Comparison of ENCODE assay signal across 8 cellular contexts in the genomic region with DNA sequence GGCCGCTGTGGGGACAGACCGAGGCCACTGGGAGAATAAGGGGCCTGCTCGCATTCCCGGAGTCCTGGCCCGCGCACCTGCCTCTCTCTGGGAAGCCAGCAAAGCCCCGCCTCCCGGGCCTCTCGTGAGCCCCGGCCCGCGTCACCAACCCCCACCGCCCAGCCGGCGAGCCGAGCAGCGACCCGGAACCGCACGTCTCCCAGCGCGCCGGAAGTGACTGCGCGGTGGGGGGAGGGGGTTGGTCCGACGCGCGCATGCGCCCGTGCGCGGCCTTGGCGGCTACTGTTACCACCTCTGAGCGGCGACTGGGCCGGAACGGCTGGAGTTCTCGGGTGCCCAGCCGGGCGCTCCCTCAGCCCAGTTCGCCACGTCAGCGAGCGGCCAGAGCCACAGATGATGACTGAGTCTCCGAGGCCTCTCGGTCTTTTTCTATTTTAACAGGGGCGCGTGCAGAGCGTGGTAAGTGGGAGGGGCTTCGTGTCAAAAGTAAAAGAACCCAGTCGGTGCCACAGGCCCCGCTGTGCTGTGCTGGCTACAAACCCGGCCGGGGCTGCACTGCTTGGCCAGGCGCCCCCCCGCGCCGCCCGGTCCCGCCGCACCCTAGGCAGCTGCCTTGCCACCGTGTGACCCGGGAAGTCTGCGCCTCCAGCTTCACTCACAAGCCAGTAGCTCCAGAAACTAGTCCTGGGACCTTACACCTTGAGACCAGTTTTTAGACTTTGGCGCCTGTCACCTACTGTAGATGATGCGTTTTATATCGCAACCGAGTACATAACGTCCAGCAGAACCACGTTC. TPM values are rescaled to one million over a fixed set of nuclear protein-coding genes. Genes with fewer than 3 reads are reported as not detected.
DNase-seq lines count a peak whose midpoint lies in the region; ATAC-seq and TF ChIP-seq lines count a peak whose summit lies in the region.

A gene with protein sequence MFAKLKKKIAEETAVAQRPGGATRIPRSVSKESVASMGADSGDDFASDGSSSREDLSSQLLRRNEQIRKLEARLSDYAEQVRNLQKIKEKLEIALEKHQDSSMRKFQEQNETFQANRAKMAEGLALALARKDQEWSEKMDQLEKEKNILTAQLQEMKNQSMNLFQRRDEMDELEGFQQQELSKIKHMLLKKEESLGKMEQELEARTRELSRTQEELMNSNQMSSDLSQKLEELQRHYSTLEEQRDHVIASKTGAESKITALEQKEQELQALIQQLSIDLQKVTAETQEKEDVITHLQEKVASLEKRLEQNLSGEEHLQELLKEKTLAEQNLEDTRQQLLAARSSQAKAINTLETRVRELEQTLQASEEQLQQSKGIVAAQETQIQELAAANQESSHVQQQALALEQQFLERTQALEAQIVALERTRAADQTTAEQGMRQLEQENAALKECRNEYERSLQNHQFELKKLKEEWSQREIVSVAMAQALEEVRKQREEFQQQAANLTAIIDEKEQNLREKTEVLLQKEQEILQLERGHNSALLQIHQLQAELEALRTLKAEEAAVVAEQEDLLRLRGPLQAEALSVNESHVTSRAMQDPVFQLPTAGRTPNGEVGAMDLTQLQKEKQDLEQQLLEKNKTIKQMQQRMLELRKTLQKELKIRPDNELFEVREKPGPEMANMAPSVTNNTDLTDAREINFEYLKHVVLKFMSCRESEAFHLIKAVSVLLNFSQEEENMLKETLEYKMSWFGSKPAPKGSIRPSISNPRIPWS (minus strand): TSS at position 190 of the 795 bp plus-strand sequence. CDS start 2,372 bp downstream, outside the sequence.

- TF ChIP-seq CTCF in upper lobe of left lung (IDR thresholded peaks at IDR 0.05): peak in 2 of 6 experiments; percentile 10 to 33

- H3K27me3 Mint-ChIP-seq in T-helper 1 cell treated with Interleukin-12 subunit alpha and Interleukin-12 subunit beta and Interleukin-4 antibody, amounts not matched to agents 30 μg/mL and 1 μg/mL, for 36 hours (ENCODE audit: low read depth): no peaks in the 10 kb centered on the region

- peak in 1 of 4 donors; percentile 76 for TF ChIP-seq EP300 in upper lobe of left lung (IDR thresholded peaks at IDR 0.05)

- H3K27ac ChIP-seq in upper lobe of left lung: peak within 1 kb of the TSS; percentile 95 to 98 (median 96)

- H3K27ac Mint-ChIP-seq in T-helper 1 cell treated with Interleukin-12 subunit alpha and Interleukin-12 subunit beta and Interleukin-4 antibody, amounts not matched to agents 30 μg/mL and 1 μg/mL, for 36 hours: peak within 1 kb of the TSS; percentile 100

- no peaks in the 10 kb centered on the region for H3K9me3 Mint-ChIP-seq in T-helper 1 cell treated with Interleukin-12 subunit alpha and Interleukin-12 subunit beta and Interleukin-4 antibody, amounts not matched to agents 30 μg/mL and 1 μg/mL, for 36 hours

- H3K4me1 ChIP-seq in upper lobe of left lung: peaks cover 11 to 22% (median 13%) of the 10 kb centered on the region in 4 donors

- peaks cover 0 to 20% (median 2%) of the 10 kb centered on the region in 4 donors for H3K36me3 ChIP-seq in upper lobe of left lung

- peak; percentile 79 for DNase-seq in NCI-H146 treated with DMSO at 0.1 percent for 48 hours (lab: John Stamatoyannopoulos, UW; ENCODE audit: unreplicated experiment)
- DNase-seq in amniotic stem cell (lab: John Stamatoyannopoulos, UW): peak; percentile 78
- DNase-seq in left cardiac atrium: peak; percentile 97
- peak; percentile 99 for DNase-seq in posterior vena cava (ENCODE audit: low spot score)
- DNase-seq in upper lobe of left lung: peak; percentile 97 to 99

- H3K9me3 ChIP-seq in upper lobe of left lung: no peaks in the 10 kb centered on the region

- intact Hi-C loops in left cardiac atrium (cut with DNase I) (loop anchor here in 1 of 2 donors (5.0 kb wide), 1 partner anchor 201 kb away; a partner anchor contains a TSS), posterior vena cava (cut with DNase I) (loop anchor here in 1 of 2 donors (10.0 kb wide), 1 partner anchor 204 kb away; a partner anchor contains a TSS)

- H3K36me3 Mint-ChIP-seq in T-helper 1 cell treated with Interleukin-12 subunit alpha and Interleukin-12 subunit beta and Interleukin-4 antibody, amounts not matched to agents 30 μg/mL and 1 μg/mL, for 36 hours (ENCODE audit: low read depth): peaks cover 11% of the 10 kb centered on the region

- 0 to 1% methylated on average over 10 to 47 of the region's 71 CpGs for WGBS in upper lobe of left lung, 2 donors

- H3K27me3 ChIP-seq in upper lobe of left lung: no peaks in the 10 kb centered on the region

- peak; percentile 89 for TF ChIP-seq POLR2A in GM15510 (IDR thresholded peaks at IDR 0.05; ENCODE audit: borderline replicate concordance, extremely low read depth, insufficient read length)
- peak in 3 of 4 donors; percentile 81 to 92 (median 86) for TF ChIP-seq POLR2A in upper lobe of left lung (IDR thresholded peaks at IDR 0.05)

- ATAC-seq in HG02870 (IDR thresholded peaks at IDR 0.05; ENCODE audit: unreplicated experiment) (peak; percentile 81), left cardiac atrium (peak; percentile 98), upper lobe of left lung (ENCODE audit: low FRiP score in 2 of 2) (peak; percentile 99)

- H3K4me1 Mint-ChIP-seq in T-helper 1 cell treated with Interleukin-12 subunit alpha and Interleukin-12 subunit beta and Interleukin-4 antibody, amounts not matched to agents 30 μg/mL and 1 μg/mL, for 36 hours (ENCODE audit: low read depth): peaks cover 31% of the 10 kb centered on the region

- H3K4me3 ChIP-seq in upper lobe of left lung: peak within 1 kb of the TSS; percentile 59 to 90 (median 82)

- peak within 1 kb of the TSS; percentile 90 for H3K4me3 Mint-ChIP-seq in T-helper 1 cell treated with Interleukin-12 subunit alpha and Interleukin-12 subunit beta and Interleukin-4 antibody, amounts not matched to agents 30 μg/mL and 1 μg/mL, for 36 hours

RNA-seq across cellular contexts. Expression of the gene that starts here (rescaled TPM):
- 10 to 100 TPM; 17.8 to 18.9 TPM for total RNA-seq in left cardiac atrium
- 10 to 100 TPM; 21.0 to 21.5 TPM for total RNA-seq in posterior vena cava
- 10 to 100 TPM; 15.5 to 53.4 (median 19.8) TPM for total RNA-seq in upper lobe of left lung

Comparison
In these comparisons a context has a peak if more than half of its experiments do, and no peak if none do; other contexts are left out.
1. Peak in every context shown above with its lines: DNase-seq, ATAC-seq, H3K4me3 ChIP-seq and H3K27ac ChIP-seq.